In genomic region chr15:100856847-100857246, GRCh38 we compare ENCODE assay signal across 17 cellular contexts. TPM values are rescaled to one million over a fixed set of nuclear protein-coding genes. Genes with fewer than 3 reads are reported as not detected.
DNase-seq lines count a peak whose midpoint lies in the region; ATAC-seq, FAIRE-seq and TF ChIP-seq lines count a peak whose summit lies in the region.
"Had no signal": no experiment of that assay in that cellular context is flagged by ENCODE, and none has a peak within 500 bp of the region (broad histone marks: within the 10 kb centered on the region; RNA-seq: fewer than 3 reads in every experiment).

No MANE protein-coding gene starts in this region.

- peaks cover 38% of the 10 kb centered on the region for H3K79me2 ChIP-seq in PC-9 (ENCODE audit: low read depth)

- peaks cover 0 to 11% (median 9%) of the 10 kb centered on the region in 11 experiments; a peak in 13 of 22 replicates for H3K9me3 ChIP-seq in BLaER1 treated with 17β-estradiol and CSF1 and Interleukin-3, amounts not matched to agents 10 nM and 100 nM (replicated peaks in 1 of 11)
- no peaks in the 10 kb centered on the region; the same call in 1 of the 2 replicates for H3K9me3 ChIP-seq in PC-9 (ENCODE audit: insufficient read depth, low read depth)
- no peaks in the 10 kb centered on the region for H3K9me3 ChIP-seq in small intestine (ENCODE audit: control insufficient read depth, low read depth)
- peaks cover 0 to 11% (median 5%) of the 10 kb centered on the region in 11 donors for H3K9me3 ChIP-seq in heart right ventricle
- no peaks in the 10 kb centered on the region for H3K9me3 ChIP-seq in WERI-Rb-1 (ENCODE audit: severe bottlenecking)
- H3K9me3 ChIP-seq: Caco-2 had no signal

- no peak overlapping the region for H3K9ac ChIP-seq in BLaER1 treated with 17β-estradiol and CSF1 and Interleukin-3, amounts not matched to agents 10 nM and 100 nM
- H3K9ac ChIP-seq: GM23248 had no signal

- no peaks in the 10 kb centered on the region for H3K36me3 ChIP-seq in BLaER1 treated with 17β-estradiol and CSF1 and Interleukin-3, amounts not matched to agents 10 nM and 100 nM
- H3K36me3 ChIP-seq in PC-9 (ENCODE audit: low read depth) (peaks cover 52% of the 10 kb centered on the region), small intestine (ENCODE audit: control insufficient read depth in 2 of 2, insufficient read depth in 2 of 2, low read length in 2 of 2) (no peaks in the 10 kb centered on the region), heart right ventricle (no peaks in the 10 kb centered on the region), WERI-Rb-1 (no peaks in the 10 kb centered on the region)
- H3K36me3 ChIP-seq: BE2C had no signal

- H3K27ac ChIP-seq in BLaER1 treated with 17β-estradiol and CSF1 and Interleukin-3, amounts not matched to agents 10 nM and 100 nM, result no peak overlapping the region
- H3K27ac ChIP-seq in PC-9 (0 out of 2 replicates have a peak overlapping the region, but pooled peaks have one; percentile 30), small intestine (ENCODE audit: low read depth in 1 of 2, low read length in 1 of 2) (no peak overlapping the region), heart right ventricle (no peak overlapping the region), WERI-Rb-1 (no peak overlapping the region)
- H3K27ac ChIP-seq: GM23248 had no signal

- POLR2A ChIA-PET in PC-9 (lab: Charles Lee; ENCODE audit: unreplicated experiment), result interaction anchor here (0.6 kb wide), 2 partner anchors 16 to 277 kb away, joined by 3 to 9 read pairs; no protein-coding TSS in a partner anchor

- H3F3A ChIP-seq in PC-9 (ENCODE audit: insufficient read depth, low read depth), result peaks cover 71% of the 10 kb centered on the region

- DNase-seq in PC-9 (no peak), islet precursor cell (peak; percentile 16), small intestine (peak; percentile 5), heart right ventricle (no peak), NCI-H524 (lab: John Stamatoyannopoulos, UW) (no peak), WERI-Rb-1 (no peak)
- DNase-seq: BE2C; Caco-2; CD8-positive, alpha-beta memory T cell; DND-41; GDM1; GM23248 had no signal

- no peak for FAIRE-seq in small intestine (lab: Jason Lieb, UNC)
- FAIRE-seq: A204.1, H54 had no signal

- CTCF ChIA-PET in PC-9 (lab: Charles Lee), result interaction anchor here (0.6 kb wide), 1 partner anchor 157 kb away, joined by 20 read pairs; no protein-coding TSS in a partner anchor

- no peak overlapping the region for H2AFZ ChIP-seq in PC-9
- H2AFZ ChIP-seq: GM23248 had no signal

- no peaks in the 10 kb centered on the region for H3K27me3 ChIP-seq in BLaER1 treated with 17β-estradiol and CSF1 and Interleukin-3, amounts not matched to agents 10 nM and 100 nM
- no peaks in the 10 kb centered on the region for H3K27me3 ChIP-seq in PC-9 (ENCODE audit: insufficient read depth, low read depth)
- peaks cover 0 to 2% of the 10 kb centered on the region in 2 donors for H3K27me3 ChIP-seq in small intestine (ENCODE audit: control insufficient read depth in 2 of 2, insufficient read depth in 2 of 2, low read length in 2 of 2)
- H3K27me3 ChIP-seq in heart right ventricle, result peaks cover 0 to 11% (median 0%) of the 10 kb centered on the region in 7 donors
- no peaks in the 10 kb centered on the region for H3K27me3 ChIP-seq in WERI-Rb-1 (ENCODE audit: insufficient read depth, low read depth, severe bottlenecking)
- H3K27me3 ChIP-seq: BE2C had no signal

- BruUV-seq in PC-9 (replicated peaks; lab: Mats Ljungman, UMichigan), result no TSS peak

- 6 to 13% (median 9%) methylated on average over 5 of the region's 5 CpGs for WGBS in small intestine, 3 donors
- WGBS in heart right ventricle, 2 donors, result 35 to 50% methylated on average over 5 of the region's 5 CpGs

- peak overlapping the region in 9 of 11 experiments; percentile 51 to 90 (median 78); a peak in 15 of 22 replicates for H3K4me2 ChIP-seq in BLaER1 treated with 17β-estradiol and CSF1 and Interleukin-3, amounts not matched to agents 10 nM and 100 nM
- H3K4me2 ChIP-seq in PC-9, result no peak overlapping the region

- intact Hi-C loops in PC-9 (cut with micrococcal nuclease; ENCODE audit: unreplicated experiment) (no loop called here), heart right ventricle (cut with DNase I) (no loop called here)

- H3K4me3 ChIP-seq in BLaER1 treated with 17β-estradiol and CSF1 and Interleukin-3, amounts not matched to agents 10 nM and 100 nM, result no peak overlapping the region
- no peak overlapping the region for H3K4me3 ChIP-seq in PC-9
- H3K4me3 ChIP-seq in small intestine (ENCODE audit: low read depth in 1 of 2, low read length in 2 of 2), result no peak overlapping the region
- no peak overlapping the region for H3K4me3 ChIP-seq in heart right ventricle
- no peak overlapping the region for H3K4me3 ChIP-seq in WERI-Rb-1 (ENCODE audit: low read depth, low read length)
- H3K4me3 ChIP-seq: GM23248 had no signal

- no peaks in the 10 kb centered on the region for H3K9me2 ChIP-seq in PC-9 (ENCODE audit: insufficient read depth)

- no peak for ATAC-seq in heart right ventricle
- ATAC-seq: HCT116 had no signal

- TF ChIP-seq CTCF in PC-9 (conservative IDR thresholded peaks at IDR 0.05) (no peak), heart right ventricle (IDR thresholded peaks at IDR 0.05) (no peak), WERI-Rb-1 (IDR thresholded peaks at IDR 0.05; ENCODE audit: low read depth, low read length) (no peak)

- no peaks in the 10 kb centered on the region for H4K20me1 ChIP-seq in BLaER1 treated with 17β-estradiol and CSF1 and Interleukin-3, amounts not matched to agents 10 nM and 100 nM
- no peaks in the 10 kb centered on the region for H4K20me1 ChIP-seq in PC-9 (ENCODE audit: insufficient read depth)

- peaks cover 35 to 53% (median 52%) of the 10 kb centered on the region in 10 experiments for H3K4me1 ChIP-seq in BLaER1 treated with 17β-estradiol and CSF1 and Interleukin-3, amounts not matched to agents 10 nM and 100 nM
- H3K4me1 ChIP-seq in PC-9 (replicated peaks; ENCODE audit: insufficient read depth) (peaks cover 26% of the 10 kb centered on the region), small intestine (ENCODE audit: control insufficient read depth in 2 of 2, insufficient read depth in 1 of 2, low read depth in 1 of 2, low read length in 1 of 2) (no peaks in the 10 kb centered on the region), heart right ventricle (no peaks in the 10 kb centered on the region)
- H3K4me1 ChIP-seq: BE2C, Caco-2 had no signal

RNA-seq across cellular contexts. Expression of gene ALDH1A3, which starts 22.8 kb away (rescaled TPM):
- total RNA-seq in PC-9 (2021) (462 and 469 TPM in 2 replicates), heart right ventricle (10 to 100 TPM in 1 of 10 donors, 1 to 10 TPM in 8, under 1 TPM in 1; 0.96 to 24.9 (median 2.3) TPM)
- polyA plus RNA-seq in small intestine (10 to 100 TPM in 1 of 3 donors, 1 to 10 TPM in 2; 3.8 to 37.3 (median 9.9) TPM), heart right ventricle (1 to 10 TPM; 2.1 to 4.9 TPM)
- total RNA-seq: CD8-positive, alpha-beta memory T cell had no signal
- polyA plus RNA-seq: CD8-positive, alpha-beta memory T cell; IgD-negative memory B cell had no signal

Comparison
In these comparisons a context has a peak if more than half of its experiments do, and no peak if none do; other contexts are left out.
1. DNase-seq: peak in islet precursor cell (single experiment) and small intestine (single experiment); none in PC-9 (0 of 2), heart right ventricle (0 of 2), NCI-H524 (0 of 2) and WERI-Rb-1 (single experiment).
2. RNA of gene ALDH1A3, which starts 22.8 kb away (total RNA-seq): 462 to 469 TPM in PC-9; 0.96 to 24.9 TPM in heart right ventricle; every median in the first group is over 10 times any median in the second.